ENCODE assay signal across 8 cellular contexts in genomic region chr7:22083711-22084289, GRCh38.
A peak's percentile ranks its signal among the peaks of the same experiment; 100 is the strongest.
DNase-seq lines count a peak whose midpoint lies in the region; ATAC-seq and TF ChIP-seq lines count a peak whose summit lies in the region.

No MANE protein-coding gene starts in this region.

- no peaks in the 10 kb centered on the region for H3K36me3 Mint-ChIP-seq in IgD-negative memory B cell

- DNase-seq in cerebellar cortex (ENCODE audit: low spot score) (peak; percentile 43), NOMO-1 treated with dmso at 0.1 percent for 144 hours (lab: John Stamatoyannopoulos, UW; ENCODE audit: unreplicated experiment) (no peak)
- DNase-seq in activated effector memory CD4-positive, alpha-beta T cell treated with anti-CD3 and anti-CD28 coated beads, Interleukin-2, amount 50 U/mL, for 16 hours, result no peak

- no peak for TF ChIP-seq CTCF in C4-2B (conservative IDR thresholded peaks at IDR 0.05)

- peak overlapping the region in 2 of 3 donors; percentile 33 to 94 for H3K27ac Mint-ChIP-seq in IgD-negative memory B cell

- ATAC-seq in GM21360 (IDR thresholded peaks at IDR 0.05; ENCODE audit: unreplicated experiment), result no peak
- no peak for ATAC-seq in HG03460 (IDR thresholded peaks at IDR 0.05; ENCODE audit: unreplicated experiment)

- H3K9me3 Mint-ChIP-seq in IgD-negative memory B cell, result peaks cover 0 to 6% (median 3%) of the 10 kb centered on the region in 3 donors

- peak overlapping the region; percentile 87 for H3K27ac ChIP-seq in C4-2B

- H3K27me3 ChIP-seq in mononuclear cell (ENCODE audit: insufficient read depth, low read length), result peaks cover 19% of the 10 kb centered on the region

- peaks cover 5 to 13% (median 8%) of the 10 kb centered on the region in 3 donors for H3K4me1 Mint-ChIP-seq in IgD-negative memory B cell

- peak overlapping the region; percentile 42 for H3K4me3 ChIP-seq in mononuclear cell (ENCODE audit: low read length)

- H3K9me3 ChIP-seq in mononuclear cell (ENCODE audit: low read depth, low read length), result no peaks in the 10 kb centered on the region

- H3K4me3 Mint-ChIP-seq in IgD-negative memory B cell, result peak overlapping the region; percentile 87 to 98 (median 94)

- H3K27me3 Mint-ChIP-seq in IgD-negative memory B cell, result peaks cover 28% of the 10 kb centered on the region

- peaks cover 14% of the 10 kb centered on the region for H3K4me1 ChIP-seq in mononuclear cell (ENCODE audit: insufficient read depth, low read length)
